ENCODE assay signal across 8 cellular contexts in genomic region chr11:128624269-128625170, GRCh38. TPM values are rescaled to one million over a fixed set of nuclear protein-coding genes. Genes with fewer than 3 reads are reported as not detected.
A peak's percentile ranks its signal among the peaks of the same experiment; 100 is the strongest.
DNase-seq lines count a peak whose midpoint lies in the region; ATAC-seq and TF ChIP-seq lines count a peak whose summit lies in the region.

No MANE protein-coding gene starts in this region.

- H4K8ac ChIP-seq in mesendoderm (ENCODE audit: low read depth, low read length), result no peak overlapping the region

- WGBS in mesendoderm (ENCODE audit: extremely low coverage, insufficient coverage, low lambda C conversion rate), result no CpG with 5 or more reads among the region's 18 CpGs

- no peak overlapping the region for H3K4me3 ChIP-seq in mesendoderm (ENCODE audit: low read length)

- H2BK120ac ChIP-seq in mesendoderm (ENCODE audit: low read depth, low read length), result no peak overlapping the region

- H3K36me3 Mint-ChIP-seq in activated naive CD8-positive, alpha-beta T cell treated with anti-CD3 and anti-CD28 coated beads, Interleukin-2, amount 50 U/mL, for 24 hours (ENCODE audit: low read depth), result peaks cover 2% of the 10 kb centered on the region
- peaks cover 7% of the 10 kb centered on the region for H3K36me3 Mint-ChIP-seq in stimulated activated effector memory CD8-positive, alpha-beta T cell treated with anti-CD3 and anti-CD28 coated beads, Interleukin-12 subunit alpha, Interleukin-12 subunit beta, amount 100 ng/mL, for 72 hours

- no peaks in the 10 kb centered on the region for H3K36me3 ChIP-seq in mesendoderm (ENCODE audit: control insufficient read depth, insufficient read depth, low read length)

- peak; percentile 39 for ATAC-seq in HG02571 (IDR thresholded peaks at IDR 0.05; ENCODE audit: unreplicated experiment)
- peak; percentile 50 for ATAC-seq in activated naive CD8-positive, alpha-beta T cell treated with anti-CD3 and anti-CD28 coated beads, Interleukin-2, amount 50 U/mL, for 24 hours
- ATAC-seq in stimulated activated effector memory CD8-positive, alpha-beta T cell treated with anti-CD3 and anti-CD28 coated beads, Interleukin-12 subunit alpha, Interleukin-12 subunit beta, amount 100 ng/mL, for 72 hours, result peak; percentile 61

- DNase-seq in GM10248 (ENCODE audit: extremely low spot score) (peak; percentile 67), mesendoderm (no peak), SIG-M5 treated with dmso at 0.1 percent for 504 hours (lab: John Stamatoyannopoulos, UW; ENCODE audit: unreplicated experiment) (no peak), NCI-H1092 (lab: John Stamatoyannopoulos, UW) (no peak)
- peak; percentile 71 for DNase-seq in activated naive CD8-positive, alpha-beta T cell treated with anti-CD3 and anti-CD28 coated beads, Interleukin-2, amount 50 U/mL, for 24 hours
- peak in 1 of 2 donors; percentile 76 for DNase-seq in stimulated activated effector memory CD8-positive, alpha-beta T cell treated with anti-CD3 and anti-CD28 coated beads, Interleukin-12 subunit alpha, Interleukin-12 subunit beta, amount 100 ng/mL, for 72 hours (ENCODE audit: low spot score in 2 of 2)

- no peak overlapping the region for H4K5ac ChIP-seq in mesendoderm (ENCODE audit: low read length)

- H3K23ac ChIP-seq in mesendoderm (ENCODE audit: low read length), result no peak overlapping the region

- H3K27me3 Mint-ChIP-seq in activated naive CD8-positive, alpha-beta T cell treated with anti-CD3 and anti-CD28 coated beads, Interleukin-2, amount 50 U/mL, for 24 hours, result no peaks in the 10 kb centered on the region

- H3K4me3 Mint-ChIP-seq in activated naive CD8-positive, alpha-beta T cell treated with anti-CD3 and anti-CD28 coated beads, Interleukin-2, amount 50 U/mL, for 24 hours, result peak overlapping the region; percentile 74
- peak overlapping the region; percentile 68 for H3K4me3 Mint-ChIP-seq in stimulated activated effector memory CD8-positive, alpha-beta T cell treated with anti-CD3 and anti-CD28 coated beads, Interleukin-12 subunit alpha, Interleukin-12 subunit beta, amount 100 ng/mL, for 72 hours

- peak; percentile 63 for TF ChIP-seq POLR2A in Raji (IDR thresholded peaks at IDR 0.05; ENCODE audit: insufficient read depth, low read depth, low read length)

- H3K4ac ChIP-seq in mesendoderm (ENCODE audit: low read depth, low read length), result no peak overlapping the region

- peak overlapping the region; percentile 96 for H3K27ac Mint-ChIP-seq in activated naive CD8-positive, alpha-beta T cell treated with anti-CD3 and anti-CD28 coated beads, Interleukin-2, amount 50 U/mL, for 24 hours
- peak overlapping the region; percentile 95 for H3K27ac Mint-ChIP-seq in stimulated activated effector memory CD8-positive, alpha-beta T cell treated with anti-CD3 and anti-CD28 coated beads, Interleukin-12 subunit alpha, Interleukin-12 subunit beta, amount 100 ng/mL, for 72 hours

- no peak overlapping the region for H3K56ac ChIP-seq in mesendoderm (ENCODE audit: low read length)

- peaks cover 97% of the 10 kb centered on the region for H3K4me1 Mint-ChIP-seq in activated naive CD8-positive, alpha-beta T cell treated with anti-CD3 and anti-CD28 coated beads, Interleukin-2, amount 50 U/mL, for 24 hours
- peaks cover 95% of the 10 kb centered on the region for H3K4me1 Mint-ChIP-seq in stimulated activated effector memory CD8-positive, alpha-beta T cell treated with anti-CD3 and anti-CD28 coated beads, Interleukin-12 subunit alpha, Interleukin-12 subunit beta, amount 100 ng/mL, for 72 hours

- no peak overlapping the region for H3K27ac ChIP-seq in mesendoderm (ENCODE audit: low read depth, low read length)

- H2AK5ac ChIP-seq in mesendoderm (ENCODE audit: low read length), result no peak overlapping the region

- H3K9ac ChIP-seq in mesendoderm (ENCODE audit: low read length), result no peak overlapping the region

- no peak overlapping the region for H3K18ac ChIP-seq in mesendoderm (ENCODE audit: low read length)

- CTCF ChIA-PET in GM10248 (lab: Yijun Ruan, JAX), result interaction anchor here (0.6 to 9.6 kb wide), 11 partner anchors 6 to 467 kb away, joined by 3 to 82 read pairs (median 5); no protein-coding TSS in a partner anchor

- H3K4me1 ChIP-seq in mesendoderm (ENCODE audit: control insufficient read depth, low read depth, low read length), result peaks cover 24% of the 10 kb centered on the region

- no peaks in the 10 kb centered on the region for H3K27me3 ChIP-seq in mesendoderm (ENCODE audit: insufficient read depth, low read length, poor library complexity)

- TF ChIP-seq CTCF in GM10248 (IDR thresholded peaks at IDR 0.05; ENCODE audit: control extremely low read depth, extremely low read depth, low read depth, missing control alignments), result no peak

- no peak overlapping the region for H2BK15ac ChIP-seq in mesendoderm (replicated peaks; ENCODE audit: low read depth)

- H3K9me3 Mint-ChIP-seq in activated naive CD8-positive, alpha-beta T cell treated with anti-CD3 and anti-CD28 coated beads, Interleukin-2, amount 50 U/mL, for 24 hours, result no peaks in the 10 kb centered on the region
- no peaks in the 10 kb centered on the region for H3K9me3 Mint-ChIP-seq in stimulated activated effector memory CD8-positive, alpha-beta T cell treated with anti-CD3 and anti-CD28 coated beads, Interleukin-12 subunit alpha, Interleukin-12 subunit beta, amount 100 ng/mL, for 72 hours

- H2BK5ac ChIP-seq in mesendoderm (ENCODE audit: low read length), result no peak overlapping the region

- POLR2A ChIA-PET in GM10248 (lab: Yijun Ruan, JAX), result no interaction called here

- H3K4me2 ChIP-seq in mesendoderm (ENCODE audit: low read length), result no peak overlapping the region

- H3K79me1 ChIP-seq in mesendoderm (ENCODE audit: low read length), result no peaks in the 10 kb centered on the region

- H3K79me2 ChIP-seq in mesendoderm (ENCODE audit: control insufficient read depth, insufficient read depth, low read length), result no peaks in the 10 kb centered on the region

RNA-seq across cellular contexts. Expression of gene ETS1, which starts 37.2 kb away (rescaled TPM):
- polyA plus RNA-seq in mesendoderm (2013, experiment 1 of 2), result 23.7 TPM
- 24.2 TPM for polyA plus RNA-seq in mesendoderm (2013, experiment 2 of 2)

Comparison
In these comparisons a context has a peak if more than half of its experiments do, and no peak if none do; other contexts are left out.
1. DNase-seq: peak in GM10248 (single experiment) and activated naive CD8-positive, alpha-beta T cell treated with anti-CD3 and anti-CD28 coated beads, Interleukin-2, amount 50 U/mL, for 24 hours (single experiment); none in mesendoderm (single experiment), SIG-M5 treated with dmso at 0.1 percent for 504 hours (single experiment) and NCI-H1092 (single experiment).
2. Peak in every context shown above with its lines, with median percentiles within 50 percentile points of each other: ATAC-seq.